ENCODE assay signal across 16 cellular contexts in the genomic region with DNA sequence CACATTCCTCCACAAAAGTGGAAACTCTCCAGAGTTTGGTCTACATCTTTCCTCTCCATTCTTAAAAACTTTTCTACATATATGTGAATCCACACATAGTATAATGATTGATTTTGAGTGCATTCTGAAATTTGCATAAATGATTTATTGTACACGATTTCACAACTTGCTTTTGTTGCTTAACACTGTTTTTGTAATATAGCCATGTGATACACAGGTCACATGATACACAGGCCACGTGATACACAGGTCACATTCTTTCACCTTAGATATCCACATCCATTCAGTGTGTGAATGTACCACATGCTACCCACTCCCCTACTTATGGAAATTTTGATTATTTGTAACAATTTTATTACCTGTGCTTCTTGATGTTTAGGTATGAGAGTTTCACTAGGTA.
A peak's percentile ranks its signal among the peaks of the same experiment; 100 is the strongest.
DNase-seq lines count a peak whose midpoint lies in the region; ATAC-seq and TF ChIP-seq lines count a peak whose summit lies in the region.
"Had no signal": no experiment of that assay in that cellular context is flagged by ENCODE, and none has a peak within 500 bp of the region (broad histone marks: within the 10 kb centered on the region; RNA-seq: fewer than 3 reads in every experiment).

No MANE protein-coding gene starts in this region.

- H3K4me3 Mint-ChIP-seq in activated CD4-positive, alpha-beta T cell treated with anti-CD3 and anti-CD28 coated beads for 36 hours = no peak overlapping the region
- H3K4me3 Mint-ChIP-seq: activated naive CD4-positive, alpha-beta T cell treated with anti-CD3 and anti-CD28 coated beads, Interleukin-2, amount 50 U/mL, for 24 hours; CD14-positive monocyte; T-helper 1 cell treated with Interleukin-12 subunit alpha and Interleukin-12 subunit beta and Interleukin-4 antibody, amounts not matched to agents 30 μg/mL and 1 μg/mL, for 36 hours had no signal

- TF ChIP-seq POLR2A in gastrocnemius medialis (IDR thresholded peaks at IDR 0.05) = no peak

- peaks cover 3% of the 10 kb centered on the region for H3K36me3 Mint-ChIP-seq in activated CD4-positive, alpha-beta T cell treated with anti-CD3 and anti-CD28 coated beads for 36 hours (ENCODE audit: low read depth)

- no peak overlapping the region for H3K4me2 ChIP-seq in osteoblast (ENCODE audit: insufficient read depth, low read length)

- H3K27ac Mint-ChIP-seq in activated CD4-positive, alpha-beta T cell treated with anti-CD3 and anti-CD28 coated beads for 36 hours = no peak overlapping the region
- H3K27ac Mint-ChIP-seq: activated naive CD4-positive, alpha-beta T cell treated with anti-CD3 and anti-CD28 coated beads, Interleukin-2, amount 50 U/mL, for 24 hours; T-helper 1 cell treated with Interleukin-12 subunit alpha and Interleukin-12 subunit beta and Interleukin-4 antibody, amounts not matched to agents 30 μg/mL and 1 μg/mL, for 36 hours had no signal

- H3K27me3 Mint-ChIP-seq in activated CD4-positive, alpha-beta T cell treated with anti-CD3 and anti-CD28 coated beads for 36 hours = no peaks in the 10 kb centered on the region
- H3K27me3 Mint-ChIP-seq: activated naive CD4-positive, alpha-beta T cell treated with anti-CD3 and anti-CD28 coated beads, Interleukin-2, amount 50 U/mL, for 24 hours had no signal

- H3K36me3 ChIP-seq in gastrocnemius medialis (no peaks in the 10 kb centered on the region), osteoblast (ENCODE audit: insufficient read depth, low read length) (no peaks in the 10 kb centered on the region)

- TF ChIP-seq CTCF in epithelial cell of esophagus (IDR thresholded peaks at IDR 0.05; ENCODE audit: insufficient read depth, low read depth, low read length, missing control alignments) = no peak
- TF ChIP-seq CTCF in gastrocnemius medialis (IDR thresholded peaks at IDR 0.05 in 4 of 5, conservative IDR thresholded peaks at IDR 0.05 in 1 of 5) = no peak
- no peak for TF ChIP-seq CTCF in osteoblast (IDR thresholded peaks at IDR 0.05; ENCODE audit: extremely low read depth, low read depth, low read length)

- H3K4me3 ChIP-seq in epithelial cell of esophagus (ENCODE audit: low read length) (no peak overlapping the region), gastrocnemius medialis (no peak overlapping the region), osteoblast (ENCODE audit: insufficient read depth, low read length) (no peak overlapping the region)
- H3K4me3 ChIP-seq: testis had no signal

- H3K27ac ChIP-seq in gastrocnemius medialis = peak overlapping the region; percentile 67 to 95 (median 81)
- no peak overlapping the region for H3K27ac ChIP-seq in osteoblast (ENCODE audit: low read depth, low read length)
- H3K27ac ChIP-seq: testis had no signal

- H3K4me1 ChIP-seq in gastrocnemius medialis (peaks cover 30 to 45% of the 10 kb centered on the region in 2 donors), osteoblast (ENCODE audit: insufficient read depth, low read length) (peaks cover 22% of the 10 kb centered on the region)

- no peak for DNase-seq in HEK293T (ENCODE audit: extremely low spot score)
- DNase-seq in NCI-H2171 (lab: John Stamatoyannopoulos, UW) = peak; percentile 29
- DNase-seq in epithelial cell of esophagus (ENCODE audit: low read depth) = peak; percentile 50
- peak in 1 of 2 donors; percentile 53 for DNase-seq in gastrocnemius medialis
- DNase-seq in activated CD4-positive, alpha-beta T cell treated with anti-CD3 and anti-CD28 coated beads for 36 hours = no peak
- no peak for DNase-seq in osteoblast (ENCODE audit: insufficient read length, low spot score, missing footprints)
- DNase-seq in cardiac septum (ENCODE audit: low spot score) = no peak
- DNase-seq: activated CD4-positive, alpha-beta T cell treated with anti-CD3 and anti-CD28 coated beads for 1 hour; effector CD4-positive, alpha-beta T cell; midbrain; NCI-H1105 treated with DMSO at 0.1 percent for 48 hours; NCI-H510A treated with DMSO at 0.1 percent for 48 hours; testis had no signal

- in situ Hi-C loops in gastrocnemius medialis (cut with MboI; ENCODE audit: low sequenced_read_pairs in 4 of 4) = no loop called here

- intact Hi-C loops in gastrocnemius medialis (cut with DNase I; ENCODE audit: low total_unique reads) (loop anchor here (10.0 kb wide), 1 partner anchor 151 kb away; no protein-coding TSS in a partner anchor), cardiac septum (cut with DNase I) (no loop called here)
- intact Hi-C loops in activated CD4-positive, alpha-beta T cell treated with anti-CD3 and anti-CD28 coated beads for 36 hours (cut with DNase I, micrococcal nuclease) = no loop called here

- no peaks in the 10 kb centered on the region for H3K9me3 Mint-ChIP-seq in activated CD4-positive, alpha-beta T cell treated with anti-CD3 and anti-CD28 coated beads for 36 hours (ENCODE audit: low read depth)
- H3K9me3 Mint-ChIP-seq: activated naive CD4-positive, alpha-beta T cell treated with anti-CD3 and anti-CD28 coated beads, Interleukin-2, amount 50 U/mL, for 24 hours; T-helper 1 cell treated with Interleukin-12 subunit alpha and Interleukin-12 subunit beta and Interleukin-4 antibody, amounts not matched to agents 30 μg/mL and 1 μg/mL, for 36 hours had no signal

- no peaks in the 10 kb centered on the region for H3K79me2 ChIP-seq in osteoblast (ENCODE audit: insufficient read depth, low read length)

- H3K9me3 ChIP-seq in gastrocnemius medialis (no peaks in the 10 kb centered on the region), osteoblast (ENCODE audit: low read depth, low read length) (no peaks in the 10 kb centered on the region)
- H3K9me3 ChIP-seq: testis had no signal

- H4K20me1 ChIP-seq in osteoblast (ENCODE audit: insufficient read depth, low read length) = no peaks in the 10 kb centered on the region

- H2AFZ ChIP-seq in osteoblast (ENCODE audit: low read length) = no peak overlapping the region

- CTCF ChIA-PET in HEK293T (lab: Yijun Ruan, JAX) = no interaction called here
- CTCF ChIA-PET in activated CD4-positive, alpha-beta T cell treated with anti-CD3 and anti-CD28 coated beads for 36 hours (lab: Charles Lee) = no interaction called here

- H3K27me3 ChIP-seq in gastrocnemius medialis (no peaks in the 10 kb centered on the region), osteoblast (ENCODE audit: insufficient read depth, low read length) (no peaks in the 10 kb centered on the region)
- H3K27me3 ChIP-seq: testis had no signal

- peak in 1 of 2 donors; percentile 34 for ATAC-seq in gastrocnemius medialis
- ATAC-seq in activated CD4-positive, alpha-beta T cell treated with anti-CD3 and anti-CD28 coated beads for 36 hours = no peak

- peaks cover 29% of the 10 kb centered on the region for H3K4me1 Mint-ChIP-seq in activated CD4-positive, alpha-beta T cell treated with anti-CD3 and anti-CD28 coated beads for 36 hours

- POLR2A ChIA-PET in HEK293T (lab: Yijun Ruan, JAX) = no interaction called here
- POLR2A ChIA-PET in activated CD4-positive, alpha-beta T cell treated with anti-CD3 and anti-CD28 coated beads for 36 hours (lab: Charles Lee) = no interaction called here

TF ChIP-seq in HEK293T, 16 proteins besides CTCF, POLR2A, EP300 and RAD21:
- TF ChIP-seq, protein P1, sequence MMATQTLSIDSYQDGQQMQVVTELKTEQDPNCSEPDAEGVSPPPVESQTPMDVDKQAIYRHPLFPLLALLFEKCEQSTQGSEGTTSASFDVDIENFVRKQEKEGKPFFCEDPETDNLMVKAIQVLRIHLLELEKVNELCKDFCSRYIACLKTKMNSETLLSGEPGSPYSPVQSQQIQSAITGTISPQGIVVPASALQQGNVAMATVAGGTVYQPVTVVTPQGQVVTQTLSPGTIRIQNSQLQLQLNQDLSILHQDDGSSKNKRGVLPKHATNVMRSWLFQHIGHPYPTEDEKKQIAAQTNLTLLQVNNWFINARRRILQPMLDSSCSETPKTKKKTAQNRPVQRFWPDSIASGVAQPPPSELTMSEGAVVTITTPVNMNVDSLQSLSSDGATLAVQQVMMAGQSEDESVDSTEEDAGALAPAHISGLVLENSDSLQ (IDR thresholded peaks at IDR 0.05) = no peak
- no peak for TF ChIP-seq FOXK2 (IDR thresholded peaks at IDR 0.05)
- TF ChIP-seq L3MBTL2 (conservative IDR thresholded peaks at IDR 0.05) = 0 out of 2 replicates have a peak, but pooled peaks have one; percentile 30
TF ChIP-seq in HEK293T: peak in this region for 1.

Comparison
In these comparisons a context has a peak if more than half of its experiments do, and no peak if none do; other contexts are left out.
1. DNase-seq: peak in NCI-H2171 (single experiment) and epithelial cell of esophagus (single experiment); none in HEK293T (single experiment), activated CD4-positive, alpha-beta T cell treated with anti-CD3 and anti-CD28 coated beads for 36 hours (single experiment), osteoblast (single experiment) and cardiac septum (single experiment).